In the genomic region with DNA sequence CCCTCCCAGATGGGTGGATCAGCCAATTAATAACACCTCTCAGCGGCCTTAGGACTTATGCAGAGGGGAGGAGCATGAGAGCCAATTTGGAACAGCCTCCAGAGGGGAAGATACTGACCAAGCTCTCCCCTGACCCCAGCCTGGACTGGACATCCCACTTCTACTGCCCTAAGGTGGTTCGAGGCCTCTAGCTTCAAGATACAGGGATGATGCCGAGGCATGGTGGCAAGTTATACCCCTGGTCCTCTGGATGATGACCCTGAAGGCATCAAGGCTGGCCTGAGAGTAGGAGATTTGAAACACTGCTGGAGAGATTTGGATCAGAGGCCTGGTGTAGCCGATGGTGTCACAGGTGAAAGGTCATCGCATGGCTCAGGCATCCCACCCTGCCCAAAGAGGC, we compare ENCODE assay signal across 16 cellular contexts. TPM values are rescaled to one million over a fixed set of nuclear protein-coding genes. Genes with fewer than 3 reads are reported as not detected.
DNase-seq lines count a peak whose midpoint lies in the region; ATAC-seq and TF ChIP-seq lines count a peak whose summit lies in the region.
"Had no signal": no experiment of that assay in that cellular context is flagged by ENCODE, and none has a peak within 500 bp of the region (broad histone marks: within the 10 kb centered on the region; RNA-seq: fewer than 3 reads in every experiment).

No MANE protein-coding gene starts in this region.

- H3K36me3 ChIP-seq in endodermal cell (ENCODE audit: control insufficient read depth, insufficient read depth, low read length) (no peaks in the 10 kb centered on the region), upper lobe of right lung (no peaks in the 10 kb centered on the region)
- H3K36me3 ChIP-seq: BLaER1 treated with 17β-estradiol and CSF1 and Interleukin-3, amounts not matched to agents 10 nM and 100 nM had no signal

- H3K9me3 Mint-ChIP-seq in activated CD8-positive, alpha-beta memory T cell treated with anti-CD3 and anti-CD28 coated beads, Interleukin-2, amount 10 ng/mL, durations not matched to agents 7 days and 5 days (ENCODE audit: low read depth), result no peaks in the 10 kb centered on the region
- no peaks in the 10 kb centered on the region for H3K9me3 Mint-ChIP-seq in endodermal cell

- no peak for ATAC-seq in activated CD8-positive, alpha-beta memory T cell treated with anti-CD3 and anti-CD28 coated beads, Interleukin-2, amount 10 ng/mL, durations not matched to agents 7 days and 5 days
- ATAC-seq in upper lobe of right lung, result no peak
- ATAC-seq in GM21825 (IDR thresholded peaks at IDR 0.05; ENCODE audit: unreplicated experiment), result no peak
- ATAC-seq: HCT116 had no signal

- no peak overlapping the region for H3K4me3 Mint-ChIP-seq in activated CD8-positive, alpha-beta memory T cell treated with anti-CD3 and anti-CD28 coated beads, Interleukin-2, amount 10 ng/mL, durations not matched to agents 7 days and 5 days
- H3K4me3 Mint-ChIP-seq in endodermal cell, result no peak overlapping the region

- peaks cover 7% of the 10 kb centered on the region for H3K4me1 ChIP-seq in endodermal cell (ENCODE audit: control insufficient read depth, insufficient read depth, low read length)
- peaks cover 10% of the 10 kb centered on the region for H3K4me1 ChIP-seq in upper lobe of right lung

- H3K4me1 Mint-ChIP-seq in activated CD8-positive, alpha-beta memory T cell treated with anti-CD3 and anti-CD28 coated beads, Interleukin-2, amount 10 ng/mL, durations not matched to agents 7 days and 5 days, result no peaks in the 10 kb centered on the region
- H3K4me1 Mint-ChIP-seq in endodermal cell, result peaks cover 5% of the 10 kb centered on the region

- intact Hi-C loops in upper lobe of right lung (cut with DNase I), result loop anchor here (10.0 kb wide), 1 partner anchor 305 kb away; no protein-coding TSS in a partner anchor

- H3K36me3 Mint-ChIP-seq in activated CD8-positive, alpha-beta memory T cell treated with anti-CD3 and anti-CD28 coated beads, Interleukin-2, amount 10 ng/mL, durations not matched to agents 7 days and 5 days, result no peaks in the 10 kb centered on the region
- no peaks in the 10 kb centered on the region for H3K36me3 Mint-ChIP-seq in endodermal cell (ENCODE audit: low read depth)
- H3K36me3 Mint-ChIP-seq: CD4-positive, CD25-positive, alpha-beta regulatory T cell had no signal

- H3K27me3 Mint-ChIP-seq in activated CD8-positive, alpha-beta memory T cell treated with anti-CD3 and anti-CD28 coated beads, Interleukin-2, amount 10 ng/mL, durations not matched to agents 7 days and 5 days, result peaks cover 47% of the 10 kb centered on the region
- H3K27me3 Mint-ChIP-seq in endodermal cell (ENCODE audit: insufficient read depth), result peaks cover 56% of the 10 kb centered on the region

- no peak for TF ChIP-seq CTCF in endodermal cell (conservative IDR thresholded peaks at IDR 0.05)
- no peak for TF ChIP-seq CTCF in upper lobe of right lung (IDR thresholded peaks at IDR 0.05)

- peak; percentile 51 for DNase-seq in activated CD8-positive, alpha-beta memory T cell treated with anti-CD3 and anti-CD28 coated beads for 24 hours
- no peak for DNase-seq in activated CD8-positive, alpha-beta memory T cell treated with anti-CD3 and anti-CD28 coated beads, Interleukin-2, amount 50 U/mL, for 4 hours
- peak; percentile 23 for DNase-seq in activated CD8-positive, alpha-beta memory T cell treated with anti-CD3 and anti-CD28 coated beads, Interleukin-2, amount 10 ng/mL, durations not matched to agents 7 days and 5 days
- DNase-seq in endodermal cell (peak; percentile 28), upper lobe of right lung (peak; percentile 32), NCI-H748 treated with DMSO at 0.1 percent for 48 hours (lab: John Stamatoyannopoulos, UW) (no peak), RKO (ENCODE audit: low spot score) (no peak)
- DNase-seq: 8988T; ACHN; CD4-positive, CD25-positive, alpha-beta regulatory T cell; DMS53; GF-D8; GM23248 had no signal

- no peak overlapping the region for H3K27ac ChIP-seq in endodermal cell (ENCODE audit: low read depth, low read length)
- no peak overlapping the region for H3K27ac ChIP-seq in upper lobe of right lung
- H3K27ac ChIP-seq: BLaER1 treated with 17β-estradiol and CSF1 and Interleukin-3, amounts not matched to agents 10 nM and 100 nM; GM23248 had no signal

- WGBS in endodermal cell (ENCODE audit: insufficient coverage in 1 of 2, insufficient read length in 1 of 2), 2 experiments, result 91 to 93% methylated on average over 3 to 5 of the region's 5 CpGs

- H3K4me3 ChIP-seq in endodermal cell (ENCODE audit: low read length), result no peak overlapping the region
- no peak overlapping the region for H3K4me3 ChIP-seq in upper lobe of right lung
- H3K4me3 ChIP-seq: BLaER1 treated with 17β-estradiol and CSF1 and Interleukin-3, amounts not matched to agents 10 nM and 100 nM; GM23248 had no signal

- no peak overlapping the region for H3K9ac ChIP-seq in endodermal cell (ENCODE audit: extremely low read depth, low read length, poor library complexity, severe bottlenecking)
- H3K9ac ChIP-seq: BLaER1 treated with 17β-estradiol and CSF1 and Interleukin-3, amounts not matched to agents 10 nM and 100 nM; GM23248 had no signal

- peaks cover 43% of the 10 kb centered on the region for H3K27me3 ChIP-seq in endodermal cell (ENCODE audit: control insufficient read depth, insufficient read depth, low read length, poor library complexity, severe bottlenecking)
- H3K27me3 ChIP-seq in upper lobe of right lung, result peaks cover 47% of the 10 kb centered on the region

- CTCF ChIA-PET in activated CD8-positive, alpha-beta memory T cell treated with anti-CD3 and anti-CD28 coated beads, Interleukin-2, amount 10 ng/mL, durations not matched to agents 7 days and 5 days (lab: Charles Lee), result interaction anchor here (0.9 to 2.1 kb wide), 2 partner anchors 10 to 15 kb away, joined by 4 to 6 read pairs; no protein-coding TSS in a partner anchor

- H3K9me3 ChIP-seq in endodermal cell (ENCODE audit: control insufficient read depth, low read length) (no peaks in the 10 kb centered on the region), upper lobe of right lung (no peaks in the 10 kb centered on the region)
- H3K9me3 ChIP-seq: BLaER1 treated with 17β-estradiol and CSF1 and Interleukin-3, amounts not matched to agents 10 nM and 100 nM had no signal

- no peak overlapping the region for H3K27ac Mint-ChIP-seq in activated CD8-positive, alpha-beta memory T cell treated with anti-CD3 and anti-CD28 coated beads, Interleukin-2, amount 10 ng/mL, durations not matched to agents 7 days and 5 days
- no peak overlapping the region for H3K27ac Mint-ChIP-seq in endodermal cell
- H3K27ac Mint-ChIP-seq: CD4-positive, CD25-positive, alpha-beta regulatory T cell had no signal

RNA-seq across cellular contexts. Expression of a gene that starts 3.2 kb away (rescaled TPM):
- under 1 TPM; 0.16 to 0.61 TPM for total RNA-seq in activated CD8-positive, alpha-beta memory T cell treated with anti-CD3 and anti-CD28 coated beads, Interleukin-2, amount 10 ng/mL, durations not matched to agents 7 days and 5 days
- total RNA-seq in endodermal cell (1 to 10 TPM; 2.1 to 4.2 TPM), upper lobe of right lung (10.9 TPM)
- polyA plus RNA-seq in endodermal cell (2013, experiment 1 of 2), result 9.2 TPM
- polyA plus RNA-seq in endodermal cell (2013, experiment 2 of 2), result 10.8 TPM
- total RNA-seq: GM23248 had no signal

Comparison
In these comparisons a context has a peak if more than half of its experiments do, and no peak if none do; other contexts are left out.
1. DNase-seq: peak in activated CD8-positive, alpha-beta memory T cell treated with anti-CD3 and anti-CD28 coated beads for 24 hours (single experiment), activated CD8-positive, alpha-beta memory T cell treated with anti-CD3 and anti-CD28 coated beads, Interleukin-2, amount 10 ng/mL, durations not matched to agents 7 days and 5 days (single experiment), endodermal cell (single experiment) and upper lobe of right lung (single experiment); none in activated CD8-positive, alpha-beta memory T cell treated with anti-CD3 and anti-CD28 coated beads, Interleukin-2, amount 50 U/mL, for 4 hours (single experiment), NCI-H748 treated with DMSO at 0.1 percent for 48 hours (single experiment) and RKO (single experiment).